ENCODE assay signal across 14 cellular contexts in genomic region chr3:81173514-81173913, GRCh38.
DNase-seq lines count a peak whose midpoint lies in the region; ATAC-seq, FAIRE-seq and TF ChIP-seq lines count a peak whose summit lies in the region.
"Had no signal": no experiment of that assay in that cellular context is flagged by ENCODE, and none has a peak within 500 bp of the region (broad histone marks: within the 10 kb centered on the region; RNA-seq: fewer than 3 reads in every experiment).

No MANE protein-coding gene starts in this region.

- no peaks in the 10 kb centered on the region for H3K27me3 ChIP-seq in WERI-Rb-1 (ENCODE audit: insufficient read depth, low read depth, severe bottlenecking)

- H3K9me3 Mint-ChIP-seq in activated CD4-positive, alpha-beta memory T cell treated with anti-CD3 and anti-CD28 coated beads for 36 hours, result peaks cover 10% of the 10 kb centered on the region
- H3K9me3 Mint-ChIP-seq: brain had no signal

- no peaks in the 10 kb centered on the region for H3K27me3 Mint-ChIP-seq in activated CD4-positive, alpha-beta memory T cell treated with anti-CD3 and anti-CD28 coated beads for 36 hours
- H3K27me3 Mint-ChIP-seq: brain had no signal

- intact Hi-C loops in activated CD4-positive, alpha-beta memory T cell treated with anti-CD3 and anti-CD28 coated beads for 36 hours (cut with micrococcal nuclease), result no loop called here

- POLR2A ChIA-PET in activated CD4-positive, alpha-beta memory T cell treated with anti-CD3 and anti-CD28 coated beads for 36 hours (lab: Charles Lee), result no interaction called here

- ATAC-seq in HG02981 (IDR thresholded peaks at IDR 0.05; ENCODE audit: unreplicated experiment) (peak; percentile 48), left lobe of liver (peak; percentile 72), GM18870 (IDR thresholded peaks at IDR 0.05; ENCODE audit: unreplicated experiment) (no peak)
- ATAC-seq: lower lobe of right lung had no signal

- no peak overlapping the region for H3K4me3 Mint-ChIP-seq in activated CD4-positive, alpha-beta memory T cell treated with anti-CD3 and anti-CD28 coated beads for 36 hours
- H3K4me3 Mint-ChIP-seq: brain had no signal

- no peak overlapping the region for H3K27ac ChIP-seq in WERI-Rb-1
- H3K27ac ChIP-seq: lower lobe of right lung had no signal

- no peak overlapping the region for H3K27ac Mint-ChIP-seq in activated CD4-positive, alpha-beta memory T cell treated with anti-CD3 and anti-CD28 coated beads for 36 hours
- H3K27ac Mint-ChIP-seq: brain had no signal

- DNase-seq in WERI-Rb-1, result no peak
- no peak for DNase-seq in left lobe of liver (ENCODE audit: low spot score)
- DNase-seq in A172 (ENCODE audit: low spot score), result no peak
- no peak for DNase-seq in activated CD4-positive, alpha-beta memory T cell treated with anti-CD3 and anti-CD28 coated beads for 36 hours
- no peak for DNase-seq in GDM1 (lab: John Stamatoyannopoulos, UW)
- DNase-seq: activated T-cell treated with anti-CD3 and anti-CD28 coated beads for 4 hours, lower lobe of right lung, posterior cingulate gyrus had no signal

- H3K4me1 Mint-ChIP-seq in activated CD4-positive, alpha-beta memory T cell treated with anti-CD3 and anti-CD28 coated beads for 36 hours (ENCODE audit: low read depth), result no peaks in the 10 kb centered on the region
- H3K4me1 Mint-ChIP-seq: brain had no signal

- no peaks in the 10 kb centered on the region for H3K36me3 Mint-ChIP-seq in activated CD4-positive, alpha-beta memory T cell treated with anti-CD3 and anti-CD28 coated beads for 36 hours
- H3K36me3 Mint-ChIP-seq: brain had no signal

- H3K4me3 ChIP-seq in WERI-Rb-1 (ENCODE audit: low read depth, low read length), result no peak overlapping the region
- H3K4me3 ChIP-seq: lower lobe of right lung had no signal

- FAIRE-seq in G401.6 (lab: Jason Lieb, UNC), result peak; percentile 62
- FAIRE-seq: TTC549 had no signal

- CTCF ChIA-PET in activated CD4-positive, alpha-beta memory T cell treated with anti-CD3 and anti-CD28 coated beads for 36 hours (lab: Charles Lee), result no interaction called here

- H3K36me3 ChIP-seq in WERI-Rb-1, result no peaks in the 10 kb centered on the region
- H3K36me3 ChIP-seq: lower lobe of right lung had no signal

- H3K9me3 ChIP-seq in WERI-Rb-1 (ENCODE audit: severe bottlenecking), result no peaks in the 10 kb centered on the region
- H3K9me3 ChIP-seq: Caco-2, lower lobe of right lung had no signal

- 0 out of 2 replicates have a peak, but pooled peaks have one; percentile 5 for TF ChIP-seq CTCF in WERI-Rb-1 (IDR thresholded peaks at IDR 0.05; ENCODE audit: low read depth, low read length)
